Comparison of ENCODE assay signal across 8 cellular contexts in genomic region chr11:65382036-65382803, GRCh38. TPM values are rescaled to one million over a fixed set of nuclear protein-coding genes. Genes with fewer than 3 reads are reported as not detected.
DNase-seq lines count a peak whose midpoint lies in the region; ATAC-seq and TF ChIP-seq lines count a peak whose summit lies in the region.

Gene SLC25A45 (minus strand): TSS chr11:65382646. CDS start chr11:65381951, 695 bp downstream.

- intact Hi-C loops in Calu3 (cut with micrococcal nuclease; ENCODE audit: unreplicated experiment): loop anchor here (1.0 to 5.0 kb wide), 3 partner anchors 35 to 128 kb away; no protein-coding TSS in a partner anchor

- H3K4me1 ChIP-seq in mesodermal cell (ENCODE audit: control insufficient read depth, insufficient read depth, low read length, poor library complexity, severe bottlenecking): peaks cover 39% of the 10 kb centered on the region

- H3K27ac ChIP-seq in mesodermal cell (ENCODE audit: low read depth, low read length, severe bottlenecking): peak within 1 kb of the TSS; percentile 99

- BruUV-seq in Calu3 (replicated peaks; lab: Mats Ljungman, UMichigan): no TSS peak

- H3K4me3 ChIP-seq in mesodermal cell (ENCODE audit: extremely low read depth, insufficient read depth, low read length, poor library complexity, severe bottlenecking): peak within 1 kb of the TSS; percentile 21

- no peaks in the 10 kb centered on the region for H3K27me3 Mint-ChIP-seq in Calu3 (ENCODE audit: unreplicated experiment)

- H3K36me3 Mint-ChIP-seq in Calu3 (ENCODE audit: insufficient read depth, unreplicated experiment): peaks cover 62% of the 10 kb centered on the region

- CTCF ChIA-PET in Calu3 (lab: Charles Lee): interaction anchor here (0.7 to 3.1 kb wide), 9 partner anchors 8 to 143 kb away, joined by 3 to 12 read pairs (median 5); partner anchors contain the start of gene SCYL1

- H3K36me3 ChIP-seq in mesodermal cell (ENCODE audit: control insufficient read depth, insufficient read depth, low read length): no peaks in the 10 kb centered on the region

- H3K4me3 Mint-ChIP-seq in Calu3 (ENCODE audit: low read depth, unreplicated experiment): peak within 1 kb of the TSS; percentile 58

- no peaks in the 10 kb centered on the region for H3K9me3 ChIP-seq in mesodermal cell (ENCODE audit: control insufficient read depth, low read length)

- DNase-seq in Calu3: peak; percentile 98
- DNase-seq in HT-29 (ENCODE audit: low spot score): peak; percentile 99
- DNase-seq in NK-92 treated with Interleukin-12 subunit alpha and Interleukin-12 subunit beta, amount 100 ng/mL, for 24 hours (lab: John Stamatoyannopoulos, UW): peak; percentile 88
- peak; percentile 83 for DNase-seq in activated CD8-positive, alpha-beta memory T cell treated with anti-CD3 and anti-CD28 coated beads for 1 hour (ENCODE audit: extremely low read depth in 1 of 2, low read depth in 1 of 2)
- DNase-seq in effector CD8-positive, alpha-beta T cell (lab: John Stamatoyannopoulos, UW): peak; percentile 79
- peak; percentile 69 for DNase-seq in stimulated activated CD8-positive, alpha-beta memory T cell treated with anti-CD3 and anti-CD28 coated beads, Interleukin-15, amount 100 ng/mL, for 24 hours (ENCODE audit: low read depth)

- WGBS in mesodermal cell (ENCODE audit: insufficient coverage in 2 of 2), 2 experiments: 19 to 21% methylated on average over 17 to 23 of the region's 27 CpGs

- peak; percentile 38 for ATAC-seq in GM21367 (IDR thresholded peaks at IDR 0.05; ENCODE audit: unreplicated experiment)

- peaks cover 68% of the 10 kb centered on the region for H3K4me1 Mint-ChIP-seq in Calu3 (ENCODE audit: low read depth, unreplicated experiment)

- peak; percentile 78 for TF ChIP-seq CTCF in Calu3 (IDR thresholded peaks at IDR 0.05; ENCODE audit: unreplicated experiment)

- peak within 1 kb of the TSS; percentile 81 for H3K27ac Mint-ChIP-seq in Calu3 (ENCODE audit: unreplicated experiment)

- H3K9me3 Mint-ChIP-seq in Calu3 (ENCODE audit: low read depth, unreplicated experiment): no peaks in the 10 kb centered on the region

RNA-seq across cellular contexts. Expression of gene SLC25A45, which starts in this region (rescaled TPM):
- 2.9 and 4.0 TPM in 2 replicates for total RNA-seq in Calu3 (2022)
- 5.8 and 8.8 TPM in 2 replicates for total RNA-seq in HT-29 (2014; rRNA removed; shearing (Covaris generic))
- polyA plus RNA-seq in mesodermal cell (2013, experiment 1 of 2): 2.9 TPM
- 2.6 TPM for polyA plus RNA-seq in mesodermal cell (2013, experiment 2 of 2)

Comparison
In these comparisons a context has a peak if more than half of its experiments do, and no peak if none do; other contexts are left out.
1. Peak in every context shown above with its lines: DNase-seq, ATAC-seq, H3K4me3 ChIP-seq and H3K27ac ChIP-seq.